1 cellular context compared by ENCODE assay signal in genomic region chr5:7321724-7322123, GRCh38.
TF ChIP-seq lines count a peak whose summit lies in the region.

No MANE protein-coding gene starts in this region.

TF ChIP-seq in GM23338, 12 proteins besides CTCF, POLR2A, EP300 and RAD21 (continued from another document):
- no peak for TF ChIP-seq ZNF462 (CRISPR knock-in tag; IDR thresholded peaks at IDR 0.05)
- no peak for TF ChIP-seq POLR2AphosphoS5 (IDR thresholded peaks at IDR 0.05; ENCODE audit: low read depth)
- no peak for TF ChIP-seq ZNF114 (CRISPR knock-in tag; IDR thresholded peaks at IDR 0.05)
- TF ChIP-seq EZH2phosphoT487 (IDR thresholded peaks at IDR 0.05; ENCODE audit: unreplicated experiment), result no peak
- no peak for TF ChIP-seq CREB1 (CRISPR knock-in tag; IDR thresholded peaks at IDR 0.05; ENCODE audit: low read depth)
- TF ChIP-seq STAT1 (IDR thresholded peaks at IDR 0.05; ENCODE audit: unreplicated experiment), result no peak
TF ChIP-seq in GM23338: peak in this region for 0.
